In the genomic region with DNA sequence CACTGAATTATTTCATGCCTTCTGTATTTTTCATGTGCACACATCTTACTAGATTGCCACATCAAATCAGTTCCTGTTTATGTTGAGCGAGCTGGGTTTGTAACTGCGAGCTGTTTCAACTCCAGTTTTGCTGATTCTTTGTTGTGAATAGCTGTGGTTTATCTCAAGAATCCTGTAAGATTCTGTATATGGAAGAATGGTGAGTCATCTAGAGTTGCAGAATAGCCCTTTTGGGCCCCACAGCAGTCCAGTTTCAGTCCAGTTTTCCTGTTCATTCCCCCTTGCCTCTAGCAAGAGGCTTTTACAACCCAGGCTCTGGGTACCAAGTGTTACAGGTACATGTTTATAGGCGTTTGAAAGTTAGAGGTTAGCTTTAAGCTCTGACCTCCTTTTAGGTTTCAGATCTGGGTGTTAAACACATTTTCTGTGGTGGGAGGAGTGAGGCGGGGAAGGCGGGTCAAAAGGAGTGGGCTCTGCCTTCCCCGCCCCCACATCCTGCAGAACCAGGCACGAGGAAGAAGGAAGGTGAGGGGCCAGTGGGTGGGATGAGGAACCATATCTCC, we compare ENCODE assay signal across 9 cellular contexts. TPM values are rescaled to one million over a fixed set of nuclear protein-coding genes. Genes with fewer than 3 reads are reported as not detected.
A peak's percentile ranks its signal among the peaks of the same experiment; 100 is the strongest.
DNase-seq lines count a peak whose midpoint lies in the region; ATAC-seq and TF ChIP-seq lines count a peak whose summit lies in the region.
"Had no signal": no experiment of that assay in that cellular context is flagged by ENCODE, and none has a peak within 500 bp of the region (broad histone marks: within the 10 kb centered on the region; RNA-seq: fewer than 3 reads in every experiment).

No MANE protein-coding gene starts in this region.

- CTCF ChIA-PET in MCF 10A (lab: Yijun Ruan, JAX), result interaction anchor here (0.6 to 0.9 kb wide), 2 partner anchors 45 to 223 kb away, joined by 3 to 4 read pairs; no protein-coding TSS in a partner anchor

- POLR2A ChIA-PET in MCF 10A (lab: Yijun Ruan, JAX), result interaction anchor here (0.6 to 2.3 kb wide), 18 partner anchors 8 to 894 kb away, joined by 3 to 12 read pairs (median 3); a partner anchor contains a TSS

- H3K27ac ChIP-seq in SJSA1, result peak overlapping the region; percentile 90
- H3K27ac ChIP-seq: parathyroid adenoma had no signal

- H3K4me3 Mint-ChIP-seq in MCF 10A (ENCODE audit: unreplicated experiment), result peak overlapping the region; percentile 49

- no peaks in the 10 kb centered on the region for H3K27me3 ChIP-seq in SJSA1 (replicated peaks)

- peaks cover 8% of the 10 kb centered on the region for H3K36me3 Mint-ChIP-seq in MCF 10A (ENCODE audit: insufficient read depth, unreplicated experiment)

- no peaks in the 10 kb centered on the region for H3K9me3 ChIP-seq in SJSA1 (replicated peaks)

- no peak overlapping the region for H3K4me3 ChIP-seq in SJSA1

- peaks cover 30% of the 10 kb centered on the region for H3K4me1 ChIP-seq in SJSA1 (replicated peaks)
- H3K4me1 ChIP-seq: parathyroid adenoma had no signal

- H3K36me3 ChIP-seq in SJSA1, result no peaks in the 10 kb centered on the region

- peaks cover 32% of the 10 kb centered on the region for H3K4me1 Mint-ChIP-seq in MCF 10A (ENCODE audit: insufficient read depth, unreplicated experiment)

- H3K9me3 Mint-ChIP-seq in MCF 10A (ENCODE audit: unreplicated experiment), result no peaks in the 10 kb centered on the region

- TF ChIP-seq CTCF in MCF 10A (IDR thresholded peaks at IDR 0.05; ENCODE audit: unreplicated experiment), result no peak

- H3K27me3 Mint-ChIP-seq in MCF 10A (ENCODE audit: insufficient read depth, unreplicated experiment), result no peaks in the 10 kb centered on the region

- ATAC-seq in HG03108 (IDR thresholded peaks at IDR 0.05; ENCODE audit: unreplicated experiment) (peak; percentile 70), left lobe of liver (peak; percentile 20)
- ATAC-seq in stimulated activated naive CD8-positive, alpha-beta T cell treated with anti-CD3 and anti-CD28 coated beads, Interleukin-15, Interleukin-2, amounts not matched to agents 100 U/mL and 50 U/mL, for 24 hours, result peak; percentile 69

- BruUV-seq in MCF 10A (replicated peaks; lab: Mats Ljungman, UMichigan), result no TSS peak

- peak overlapping the region; percentile 95 for H3K27ac Mint-ChIP-seq in MCF 10A (ENCODE audit: low read depth, unreplicated experiment)

- intact Hi-C loops in MCF 10A (cut with micrococcal nuclease), result no loop called here

- peak; percentile 6 to 12 for DNase-seq in stimulated activated CD4-positive, alpha-beta T cell treated with anti-CD3 and anti-CD28 coated beads, Interleukin-12 subunit alpha, Interleukin-12 subunit beta, amount 100 ng/mL, for 24 hours (ENCODE audit: low read depth in 2 of 2)
- DNase-seq in stimulated activated CD4-positive, alpha-beta T cell treated with anti-CD3 and anti-CD28 coated beads, Interleukin-2, amount 100 ng/mL, for 48 hours, result no peak
- DNase-seq in SJSA1 (ENCODE audit: low read depth in 1 of 2, low spot score in 2 of 2), result peak; percentile 57 to 78
- peak; percentile 86 for DNase-seq in MCF 10A (ENCODE audit: unreplicated experiment)
- no peak for DNase-seq in left lobe of liver (ENCODE audit: low spot score)
- DNase-seq in stimulated activated naive CD8-positive, alpha-beta T cell treated with anti-CD3 and anti-CD28 coated beads, Interleukin-15, Interleukin-2, amounts not matched to agents 100 U/mL and 50 U/mL, for 24 hours, result peak; percentile 30
- no peak for DNase-seq in NCI-H1048 (lab: John Stamatoyannopoulos, UW)

RNA-seq across cellular contexts. Expression of a gene that starts 32.7 kb away (rescaled TPM):
- 16.7 and 22.1 TPM in 2 replicates for total RNA-seq in SJSA1 (2014; rRNA removed; shearing (Covaris generic))
- total RNA-seq in MCF 10A (2022) (52.6 and 55.1 TPM in 2 replicates), left lobe of liver (29.3 TPM)

Comparison
In these comparisons a context has a peak if more than half of its experiments do, and no peak if none do; other contexts are left out.
1. DNase-seq: peak in stimulated activated CD4-positive, alpha-beta T cell treated with anti-CD3 and anti-CD28 coated beads, Interleukin-12 subunit alpha, Interleukin-12 subunit beta, amount 100 ng/mL, for 24 hours (2 of 2), SJSA1 (2 of 2), MCF 10A (single experiment) and stimulated activated naive CD8-positive, alpha-beta T cell treated with anti-CD3 and anti-CD28 coated beads, Interleukin-15, Interleukin-2, amounts not matched to agents 100 U/mL and 50 U/mL, for 24 hours (single experiment); none in stimulated activated CD4-positive, alpha-beta T cell treated with anti-CD3 and anti-CD28 coated beads, Interleukin-2, amount 100 ng/mL, for 48 hours (0 of 2), left lobe of liver (single experiment) and NCI-H1048 (single experiment).
2. ATAC-seq: peak in every context shown above with its lines; median percentile 70 in HG03108; 69 in stimulated activated naive CD8-positive, alpha-beta T cell treated with anti-CD3 and anti-CD28 coated beads, Interleukin-15, Interleukin-2, amounts not matched to agents 100 U/mL and 50 U/mL, for 24 hours; 20 in left lobe of liver.